Comparison of ENCODE assay signal across 14 cellular contexts in the genomic region with DNA sequence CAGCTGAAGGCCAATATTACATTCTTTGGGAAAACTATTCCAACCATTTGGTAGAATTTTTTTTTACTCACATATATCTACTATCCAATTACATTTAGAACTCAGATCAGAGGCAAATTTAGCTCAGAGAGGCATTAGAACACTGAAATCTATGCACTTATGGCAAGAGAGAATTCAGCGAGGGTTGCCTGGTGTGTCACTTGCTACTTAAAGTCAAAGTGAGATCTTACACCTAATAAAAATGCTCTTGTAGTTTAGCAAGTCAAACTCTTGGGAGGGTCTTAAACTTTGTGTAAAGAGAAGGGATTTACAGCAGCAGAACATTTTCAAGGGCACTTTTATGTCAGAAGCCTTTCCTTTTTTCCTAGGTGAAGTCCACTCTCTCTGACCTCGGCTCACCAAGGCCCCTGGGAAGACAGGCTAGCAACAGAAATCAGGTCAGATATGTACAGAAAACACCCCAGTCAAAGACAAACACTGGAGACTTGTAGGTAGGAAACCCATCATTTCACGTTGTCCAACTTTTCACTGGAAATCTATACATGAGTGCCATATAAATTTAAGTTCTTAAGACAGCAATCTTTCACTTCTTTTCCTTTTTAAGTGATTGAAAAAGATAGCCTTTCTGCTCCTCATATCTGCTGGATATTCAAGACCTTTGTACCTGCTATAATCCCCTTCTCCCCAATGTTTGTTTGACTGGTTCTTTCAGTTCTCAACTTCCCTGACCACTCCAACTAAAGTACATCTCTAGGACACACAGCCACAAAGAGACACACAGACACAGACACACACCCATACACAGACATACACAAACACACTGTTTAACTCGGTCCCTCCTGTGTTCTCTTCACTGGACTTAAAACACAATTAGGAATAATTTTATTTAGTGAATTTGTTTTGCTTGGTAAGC.
DNase-seq lines count a peak whose midpoint lies in the region; ATAC-seq, FAIRE-seq and TF ChIP-seq lines count a peak whose summit lies in the region.
"Had no signal": no experiment of that assay in that cellular context is flagged by ENCODE, and none has a peak within 500 bp of the region (broad histone marks: within the 10 kb centered on the region; RNA-seq: fewer than 3 reads in every experiment).

No MANE protein-coding gene starts in this region.

- H3K4me1 ChIP-seq in HepG2 (ENCODE audit: insufficient read depth, low read length) (peaks cover 23% of the 10 kb centered on the region), right lobe of liver (peaks cover 0 to 3% (median 0%) of the 10 kb centered on the region in 4 donors), mucosa of descending colon (ENCODE audit: low read depth) (no peaks in the 10 kb centered on the region), rectal smooth muscle tissue (ENCODE audit: control insufficient read depth, insufficient read depth, low read length) (peaks cover 29% of the 10 kb centered on the region), vagina (peaks cover 18% of the 10 kb centered on the region)

- in situ Hi-C loops in HepG2 (cut with HindIII; ENCODE audit: extremely low pct_ligation_motif_present, low pct_unique_long_range_greater_than_20kb), result no loop called here

- TF ChIP-seq EP300 in HepG2 (IDR thresholded peaks at IDR 0.05; ENCODE audit: low read depth in 2 of 2, low read length in 2 of 2) (no peak), HepG2 (CRISPR knock-in tag; IDR thresholded peaks at IDR 0.05; ENCODE audit: borderline replicate concordance) (no peak)

- H3K36me3 ChIP-seq in HepG2 (replicated peaks in 1 of 2; ENCODE audit: control insufficient read depth in 1 of 2, insufficient read depth in 2 of 2, low read length in 2 of 2), result no peaks in the 10 kb centered on the region
- no peaks in the 10 kb centered on the region for H3K36me3 ChIP-seq in right lobe of liver
- H3K36me3 ChIP-seq in mucosa of descending colon (ENCODE audit: low read depth), result no peaks in the 10 kb centered on the region
- no peaks in the 10 kb centered on the region for H3K36me3 ChIP-seq in rectal smooth muscle tissue (ENCODE audit: control insufficient read depth, insufficient read depth, low read length)
- H3K36me3 ChIP-seq in vagina, result no peaks in the 10 kb centered on the region

- H3K9ac ChIP-seq in HepG2 (ENCODE audit: insufficient read depth, low read depth, low read length) (no peak overlapping the region), rectal smooth muscle tissue (ENCODE audit: low read length) (no peak overlapping the region)

- H2AFZ ChIP-seq in HepG2 (ENCODE audit: low read length), result no peak overlapping the region

- BruUV-seq in HepG2 (replicated peaks; lab: Mats Ljungman, UMichigan), result no TSS peak

- TF ChIP-seq POLR2A in HepG2 (IDR thresholded peaks at IDR 0.05; ENCODE audit: insufficient read depth in 1 of 2, low read depth in 2 of 2, low read length in 2 of 2) (no peak), right lobe of liver (IDR thresholded peaks at IDR 0.05) (no peak), vagina (IDR thresholded peaks at IDR 0.05) (no peak)

- no peaks in the 10 kb centered on the region for H3K79me2 ChIP-seq in HepG2 (ENCODE audit: insufficient read depth, low read length)

- no peak for TF ChIP-seq CTCF in HepG2 (CRISPR knock-in tag; IDR thresholded peaks at IDR 0.05)
- TF ChIP-seq CTCF in right lobe of liver (IDR thresholded peaks at IDR 0.05), result no peak
- TF ChIP-seq CTCF in mucosa of descending colon (IDR thresholded peaks at IDR 0.05), result no peak
- no peak for TF ChIP-seq CTCF in vagina (IDR thresholded peaks at IDR 0.05)

- H3K27ac ChIP-seq in HepG2 (ENCODE audit: extremely low read length, insufficient read depth, low read length) (peak overlapping the region; percentile 20), right lobe of liver (no peak overlapping the region), rectal smooth muscle tissue (ENCODE audit: low read depth, low read length) (peak overlapping the region; percentile 29), vagina (peak overlapping the region; percentile 7)

- ATAC-seq in HepG2 (peak; percentile 91), right lobe of liver (no peak), mucosa of descending colon (peak; percentile 80)
- ATAC-seq: K562 had no signal

- H3K4me3 ChIP-seq in HepG2 (replicated peaks in 1 of 3; ENCODE audit: insufficient read depth in 1 of 3, low read depth in 2 of 3, low read length in 3 of 3), result no peak overlapping the region
- H3K4me3 ChIP-seq in right lobe of liver, result no peak overlapping the region
- no peak overlapping the region for H3K4me3 ChIP-seq in mucosa of descending colon
- no peak overlapping the region for H3K4me3 ChIP-seq in rectal smooth muscle tissue (ENCODE audit: low read length)
- H3K4me3 ChIP-seq in vagina, result no peak overlapping the region
- H3K4me3 ChIP-seq: K562 had no signal

- no peaks in the 10 kb centered on the region for H3K9me3 ChIP-seq in HepG2 (ENCODE audit: low read length)
- no peaks in the 10 kb centered on the region for H3K9me3 ChIP-seq in right lobe of liver
- H3K9me3 ChIP-seq in mucosa of descending colon, result no peaks in the 10 kb centered on the region
- H3K9me3 ChIP-seq in vagina, result no peaks in the 10 kb centered on the region

- no peak for FAIRE-seq in HepG2 (lab: Jason Lieb, UNC)
- FAIRE-seq: K562 had no signal

- H3K27me3 ChIP-seq in HepG2 (ENCODE audit: control insufficient read depth in 1 of 2, insufficient read depth in 2 of 2, low read length in 2 of 2) (no peaks in the 10 kb centered on the region), right lobe of liver (no peaks in the 10 kb centered on the region), rectal smooth muscle tissue (ENCODE audit: control insufficient read depth, insufficient read depth, low read length) (no peaks in the 10 kb centered on the region), vagina (no peaks in the 10 kb centered on the region)

- no peak for TF ChIP-seq RAD21 in HepG2 (CRISPR knock-in tag; IDR thresholded peaks at IDR 0.05)

- H3K4me2 ChIP-seq in HepG2 (ENCODE audit: low read depth, low read length), result peak overlapping the region; percentile 28; the same call in 1 of the 2 replicates

- CTCF ChIA-PET in HepG2 (lab: Yijun Ruan, JAX; ENCODE audit: low intra/inter-chr PET ratio, low total read pairs), result no interaction called here

- POLR2A ChIA-PET in HepG2 (lab: Yijun Ruan, JAX), result no interaction called here

- 11% methylated on average over 3 of the region's 4 CpGs for WGBS in HepG2 (ENCODE audit: low lambda C conversion rate)
- 69% methylated on average over 4 of the region's 4 CpGs for WGBS in right lobe of liver (ENCODE audit: insufficient coverage, low coverage, low lambda C conversion rate, missing lambda C conversion rate)

- DNase-seq in HepG2 (ENCODE audit: low spot score) (peak; percentile 29), right lobe of liver (no peak), mucosa of descending colon (no peak), vagina (ENCODE audit: extremely low spot score in 2 of 2) (no peak), AG08396 (ENCODE audit: low spot score) (no peak), SW480 (ENCODE audit: low spot score) (no peak), NCI-H2196 (lab: John Stamatoyannopoulos, UW; ENCODE audit: unreplicated experiment) (no peak)
- DNase-seq: NCI-H146, NCI-H226, NCI-H526, OCI-M1, RPMI8226 had no signal

- intact Hi-C loops in HepG2 (cut with micrococcal nuclease; ENCODE audit: unreplicated experiment) (no loop called here), right lobe of liver (cut with DNase I) (no loop called here), mucosa of descending colon (cut with DNase I, micrococcal nuclease) (no loop called here), vagina (cut with DNase I) (no loop called here)

- 0 out of 2 replicates have a peak, but pooled peaks cover 4% of the 10 kb centered on the region for H4K20me1 ChIP-seq in HepG2 (ENCODE audit: insufficient read depth, low read length)

TF ChIP-seq in HepG2, 621 proteins besides CTCF, POLR2A, EP300 and RAD21 (continues in another document):
- TF ChIP-seq ZNF7 (CRISPR knock-in tag; IDR thresholded peaks at IDR 0.05) (no peak), PITX1 (CRISPR knock-in tag; IDR thresholded peaks at IDR 0.05) (peak; percentile 67; the same call in 1 of the 2 replicates), TMF1 (CRISPR knock-in tag; IDR thresholded peaks at IDR 0.05; ENCODE audit: low read depth) (no peak), ZFY (CRISPR knock-in tag; IDR thresholded peaks at IDR 0.05) (no peak), REPIN1 (CRISPR knock-in tag; IDR thresholded peaks at IDR 0.05; ENCODE audit: borderline replicate concordance, low read depth) (no peak), HNF4A (CRISPR knock-in tag; IDR thresholded peaks at IDR 0.05) (peak; percentile 54; the same call in 1 of the 2 replicates), ZNF460 (CRISPR knock-in tag; IDR thresholded peaks at IDR 0.05; ENCODE audit: borderline replicate concordance) (no peak), ZSCAN22 (CRISPR knock-in tag; IDR thresholded peaks at IDR 0.05) (no peak), SMAD3 (CRISPR knock-in tag; IDR thresholded peaks at IDR 0.05) (no peak)
- TF ChIP-seq, protein P1, sequence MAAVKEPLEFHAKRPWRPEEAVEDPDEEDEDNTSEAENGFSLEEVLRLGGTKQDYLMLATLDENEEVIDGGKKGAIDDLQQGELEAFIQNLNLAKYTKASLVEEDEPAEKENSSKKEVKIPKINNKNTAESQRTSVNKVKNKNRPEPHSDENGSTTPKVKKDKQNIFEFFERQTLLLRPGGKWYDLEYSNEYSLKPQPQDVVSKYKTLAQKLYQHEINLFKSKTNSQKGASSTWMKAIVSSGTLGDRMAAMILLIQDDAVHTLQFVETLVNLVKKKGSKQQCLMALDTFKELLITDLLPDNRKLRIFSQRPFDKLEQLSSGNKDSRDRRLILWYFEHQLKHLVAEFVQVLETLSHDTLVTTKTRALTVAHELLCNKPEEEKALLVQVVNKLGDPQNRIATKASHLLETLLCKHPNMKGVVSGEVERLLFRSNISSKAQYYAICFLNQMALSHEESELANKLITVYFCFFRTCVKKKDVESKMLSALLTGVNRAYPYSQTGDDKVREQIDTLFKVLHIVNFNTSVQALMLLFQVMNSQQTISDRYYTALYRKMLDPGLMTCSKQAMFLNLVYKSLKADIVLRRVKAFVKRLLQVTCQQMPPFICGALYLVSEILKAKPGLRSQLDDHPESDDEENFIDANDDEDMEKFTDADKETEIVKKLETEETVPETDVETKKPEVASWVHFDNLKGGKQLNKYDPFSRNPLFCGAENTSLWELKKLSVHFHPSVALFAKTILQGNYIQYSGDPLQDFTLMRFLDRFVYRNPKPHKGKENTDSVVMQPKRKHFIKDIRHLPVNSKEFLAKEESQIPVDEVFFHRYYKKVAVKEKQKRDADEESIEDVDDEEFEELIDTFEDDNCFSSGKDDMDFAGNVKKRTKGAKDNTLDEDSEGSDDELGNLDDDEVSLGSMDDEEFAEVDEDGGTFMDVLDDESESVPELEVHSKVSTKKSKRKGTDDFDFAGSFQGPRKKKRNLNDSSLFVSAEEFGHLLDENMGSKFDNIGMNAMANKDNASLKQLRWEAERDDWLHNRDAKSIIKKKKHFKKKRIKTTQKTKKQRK (IDR thresholded peaks at IDR 0.05; ENCODE audit: low read length), result no peak

Comparison
In these comparisons a context has a peak if more than half of its experiments do, and no peak if none do; other contexts are left out.
1. ATAC-seq: peak in HepG2 (single experiment) and mucosa of descending colon (single experiment); none in right lobe of liver (0 of 4).
2. H3K27ac ChIP-seq: peak in HepG2 (single experiment), rectal smooth muscle tissue (single experiment) and vagina (single experiment); none in right lobe of liver (0 of 3).